In genomic region chr12:80175307-80175930, GRCh38 we compare ENCODE assay signal across 22 cellular contexts.
DNase-seq lines count a peak whose midpoint lies in the region; ATAC-seq, FAIRE-seq and TF ChIP-seq lines count a peak whose summit lies in the region.
"Had no signal": no experiment of that assay in that cellular context is flagged by ENCODE, and none has a peak within 500 bp of the region (broad histone marks: within the 10 kb centered on the region; RNA-seq: fewer than 3 reads in every experiment).

No MANE protein-coding gene starts in this region.

- no peak overlapping the region for H3K27ac ChIP-seq in kidney (ENCODE audit: low read depth in 2 of 2, low read length in 2 of 2)
- H3K27ac ChIP-seq in smooth muscle cell (ENCODE audit: low read depth), result no peak overlapping the region
- H3K27ac ChIP-seq: body of pancreas, esophagus squamous epithelium, HL-60, spleen had no signal

- no peaks in the 10 kb centered on the region for H3F3A ChIP-seq in smooth muscle cell (ENCODE audit: low read depth)

- H3K4me2 ChIP-seq in smooth muscle cell, result no peak overlapping the region

- ATAC-seq in GM21381 (IDR thresholded peaks at IDR 0.05; ENCODE audit: unreplicated experiment), result no peak
- no peak for ATAC-seq in HG03135 (IDR thresholded peaks at IDR 0.05; ENCODE audit: unreplicated experiment)
- ATAC-seq: body of pancreas, T-cell had no signal

- H3K4me3 ChIP-seq in epithelial cell of esophagus (ENCODE audit: low read length), result no peak overlapping the region
- H3K4me3 ChIP-seq in kidney (ENCODE audit: low read length in 2 of 2), result no peak overlapping the region
- no peak overlapping the region for H3K4me3 ChIP-seq in smooth muscle cell
- H3K4me3 ChIP-seq: body of pancreas, esophagus squamous epithelium, spleen had no signal

- FAIRE-seq in kidney (lab: Jason Lieb, UNC), result no peak
- FAIRE-seq: GM12892 had no signal

- no peaks in the 10 kb centered on the region for H3K36me3 ChIP-seq in kidney (ENCODE audit: control insufficient read depth in 1 of 2, insufficient read depth in 2 of 2, low read length in 2 of 2)
- no peaks in the 10 kb centered on the region for H3K36me3 ChIP-seq in smooth muscle cell (ENCODE audit: low read depth)
- H3K36me3 ChIP-seq: esophagus squamous epithelium, spleen had no signal

- 89% methylated on average over 2 of the region's 2 CpGs for WGBS in smooth muscle cell (ENCODE audit: low lambda C conversion rate)

- no peak overlapping the region for H2AFZ ChIP-seq in smooth muscle cell (ENCODE audit: low read depth)

- no peak overlapping the region for H3K9ac ChIP-seq in kidney (ENCODE audit: low read length in 2 of 2)
- H3K9ac ChIP-seq in smooth muscle cell (ENCODE audit: low read depth), result no peak overlapping the region

- H3K9me3 ChIP-seq in kidney (ENCODE audit: control insufficient read depth in 1 of 2, low read length in 2 of 2), result no peaks in the 10 kb centered on the region
- no peaks in the 10 kb centered on the region for H3K9me3 ChIP-seq in smooth muscle cell (replicated peaks; ENCODE audit: low read depth)
- H3K9me3 ChIP-seq: body of pancreas, esophagus squamous epithelium, spleen had no signal

- TF ChIP-seq CTCF in epithelial cell of esophagus (IDR thresholded peaks at IDR 0.05; ENCODE audit: insufficient read depth, low read depth, low read length, missing control alignments) (no peak), kidney (IDR thresholded peaks at IDR 0.05; ENCODE audit: borderline replicate concordance, extremely low read depth, insufficient read depth) (no peak), smooth muscle cell (IDR thresholded peaks at IDR 0.05; ENCODE audit: borderline replicate concordance, insufficient read depth, poor library complexity, severe bottlenecking) (no peak)

- H3K79me2 ChIP-seq in smooth muscle cell (ENCODE audit: low read depth), result no peaks in the 10 kb centered on the region

- H3K4me1 ChIP-seq in kidney (ENCODE audit: control insufficient read depth in 1 of 2, insufficient read depth in 1 of 2, low read depth in 1 of 2, low read length in 2 of 2) (no peaks in the 10 kb centered on the region), smooth muscle cell (ENCODE audit: low read depth) (no peaks in the 10 kb centered on the region)
- H3K4me1 ChIP-seq: body of pancreas, esophagus squamous epithelium, spleen had no signal

- H4K20me1 ChIP-seq in smooth muscle cell (ENCODE audit: low read depth), result no peaks in the 10 kb centered on the region

- intact Hi-C loops in kidney (cut with DNase I), result no loop called here

- H3K27me3 ChIP-seq in smooth muscle cell (ENCODE audit: low read depth), result no peaks in the 10 kb centered on the region
- H3K27me3 ChIP-seq: body of pancreas, esophagus squamous epithelium, spleen had no signal

- peak; percentile 58 for DNase-seq in DMS53 (lab: John Stamatoyannopoulos, UW)
- DNase-seq in DMS79 (lab: John Stamatoyannopoulos, UW), result peak; percentile 23
- DNase-seq in NCI-H226, result peak; percentile 77
- DNase-seq in epithelial cell of esophagus (ENCODE audit: low read depth), result peak; percentile 81
- no peak for DNase-seq in kidney
- no peak for DNase-seq in smooth muscle cell (lab: John Stamatoyannopoulos, UW; ENCODE audit: unreplicated experiment)
- DNase-seq: activated CD4-positive, CD25-positive, alpha-beta regulatory T cell treated with anti-CD3 and anti-CD28 coated beads, Interleukin-2, amount 50 U/mL, for 72 hours; body of pancreas; CD4-positive, alpha-beta memory T cell; effector CD8-positive, alpha-beta T cell; esophagus squamous epithelium; NCI-H1436; retina; SIG-M5; spleen; stimulated activated CD4-positive, alpha-beta T cell treated with anti-CD3 and anti-CD28 coated beads, Interleukin-4, amount 100 ng/mL, for 4 hours; T-cell; trophoblast cell had no signal

Comparison
In these comparisons a context has a peak if more than half of its experiments do, and no peak if none do; other contexts are left out.
1. DNase-seq: peak in DMS53 (single experiment), DMS79 (single experiment), NCI-H226 (single experiment) and epithelial cell of esophagus (single experiment); none in kidney (single experiment) and smooth muscle cell (single experiment).